ENCODE assay signal across 20 cellular contexts in the genomic region with DNA sequence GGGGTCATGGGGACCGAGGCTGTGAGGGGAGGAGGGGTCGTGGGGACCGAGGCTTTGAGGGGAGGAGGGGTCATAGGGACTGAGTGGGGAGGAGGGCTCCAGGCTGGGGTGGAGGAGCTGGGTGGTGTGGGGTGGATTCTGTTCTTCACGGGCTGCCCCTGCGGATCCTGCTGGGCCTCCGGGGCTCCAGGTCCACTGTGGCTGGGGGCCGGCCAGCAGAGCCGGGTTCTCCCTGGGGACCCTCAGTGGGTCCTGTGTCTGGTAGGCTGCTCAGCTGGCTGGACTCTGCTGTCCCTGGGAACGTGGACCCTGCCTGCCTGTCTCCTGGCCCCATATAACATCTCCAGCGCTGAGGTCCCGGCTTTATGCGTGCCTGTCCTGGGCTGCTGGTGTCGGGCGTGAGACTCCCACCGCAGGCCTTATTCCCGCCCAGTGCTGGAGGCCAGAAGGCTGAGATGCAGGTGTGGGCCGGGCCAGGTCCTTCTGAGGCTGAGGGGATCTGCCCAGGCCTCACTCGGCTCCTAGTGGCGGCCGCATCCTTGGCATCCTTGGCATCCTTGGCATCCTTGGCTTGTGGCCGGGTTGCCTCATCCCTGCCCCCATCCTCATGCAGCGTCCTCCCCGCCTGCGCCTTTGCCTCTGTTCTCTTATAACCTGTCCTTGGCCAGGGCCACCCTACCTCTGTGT. TPM values are rescaled to one million over a fixed set of nuclear protein-coding genes. Genes with fewer than 3 reads are reported as not detected.
DNase-seq lines count a peak whose midpoint lies in the region; ATAC-seq and TF ChIP-seq lines count a peak whose summit lies in the region.
"Had no signal": no experiment of that assay in that cellular context is flagged by ENCODE, and none has a peak within 500 bp of the region (broad histone marks: within the 10 kb centered on the region; RNA-seq: fewer than 3 reads in every experiment).

No MANE protein-coding gene starts in this region.

- no peak for TF ChIP-seq CTCF in endodermal cell (conservative IDR thresholded peaks at IDR 0.05)
- TF ChIP-seq CTCF in psoas muscle (IDR thresholded peaks at IDR 0.05): no peak

- no peaks in the 10 kb centered on the region for H3K27me3 Mint-ChIP-seq in endodermal cell (ENCODE audit: insufficient read depth)
- H3K27me3 Mint-ChIP-seq: CD4-positive, CD25-positive, alpha-beta regulatory T cell; naive thymus-derived CD4-positive, alpha-beta T cell had no signal

- no peak overlapping the region for H3K9ac ChIP-seq in endodermal cell (ENCODE audit: extremely low read depth, low read length, poor library complexity, severe bottlenecking)

- no peak overlapping the region for H3K4me3 Mint-ChIP-seq in endodermal cell
- H3K4me3 Mint-ChIP-seq: CD4-positive, CD25-positive, alpha-beta regulatory T cell; naive thymus-derived CD4-positive, alpha-beta T cell; stimulated activated effector memory CD8-positive, alpha-beta T cell treated with anti-CD3 and anti-CD28 coated beads, Interleukin-12 subunit alpha, Interleukin-12 subunit beta, amount 100 ng/mL, for 72 hours had no signal

- peaks cover 13% of the 10 kb centered on the region for H3K36me3 Mint-ChIP-seq in endodermal cell (ENCODE audit: low read depth)
- H3K36me3 Mint-ChIP-seq: CD4-positive, CD25-positive, alpha-beta regulatory T cell; stimulated activated effector memory CD8-positive, alpha-beta T cell treated with anti-CD3 and anti-CD28 coated beads, Interleukin-12 subunit alpha, Interleukin-12 subunit beta, amount 100 ng/mL, for 72 hours had no signal

- no peak overlapping the region for H3K27ac ChIP-seq in endodermal cell (ENCODE audit: low read depth, low read length)
- H3K27ac ChIP-seq in psoas muscle: no peak overlapping the region
- H3K27ac ChIP-seq: ascending aorta, colonic mucosa, SK-N-MC, thyroid gland had no signal

- intact Hi-C loops in psoas muscle (cut with DNase I): no loop called here

- H3K27ac Mint-ChIP-seq in endodermal cell: no peak overlapping the region
- H3K27ac Mint-ChIP-seq: CD4-positive, CD25-positive, alpha-beta regulatory T cell; naive thymus-derived CD4-positive, alpha-beta T cell; stimulated activated effector memory CD8-positive, alpha-beta T cell treated with anti-CD3 and anti-CD28 coated beads, Interleukin-12 subunit alpha, Interleukin-12 subunit beta, amount 100 ng/mL, for 72 hours had no signal

- ATAC-seq in psoas muscle (peak; percentile 12 to 44 (median 28)), HG03135 (IDR thresholded peaks at IDR 0.05; ENCODE audit: unreplicated experiment) (no peak)
- ATAC-seq: naive thymus-derived CD4-positive, alpha-beta T cell; PC-3; stimulated activated effector memory CD8-positive, alpha-beta T cell treated with anti-CD3 and anti-CD28 coated beads, Interleukin-12 subunit alpha, Interleukin-12 subunit beta, amount 100 ng/mL, for 72 hours had no signal

- no peaks in the 10 kb centered on the region for H3K9me3 Mint-ChIP-seq in endodermal cell
- H3K9me3 Mint-ChIP-seq: CD4-positive, CD25-positive, alpha-beta regulatory T cell; naive thymus-derived CD4-positive, alpha-beta T cell; stimulated activated effector memory CD8-positive, alpha-beta T cell treated with anti-CD3 and anti-CD28 coated beads, Interleukin-12 subunit alpha, Interleukin-12 subunit beta, amount 100 ng/mL, for 72 hours had no signal

- no peaks in the 10 kb centered on the region for H3K4me1 Mint-ChIP-seq in endodermal cell
- H3K4me1 Mint-ChIP-seq: CD4-positive, CD25-positive, alpha-beta regulatory T cell; naive thymus-derived CD4-positive, alpha-beta T cell; stimulated activated effector memory CD8-positive, alpha-beta T cell treated with anti-CD3 and anti-CD28 coated beads, Interleukin-12 subunit alpha, Interleukin-12 subunit beta, amount 100 ng/mL, for 72 hours had no signal

- H3K9me3 ChIP-seq in endodermal cell (ENCODE audit: control insufficient read depth, low read length) (no peaks in the 10 kb centered on the region), psoas muscle (no peaks in the 10 kb centered on the region)
- H3K9me3 ChIP-seq: ascending aorta, colonic mucosa, thyroid gland had no signal

- 92 to 94% methylated on average over 18 to 24 of the region's 24 CpGs for WGBS in endodermal cell (ENCODE audit: insufficient coverage in 1 of 2, insufficient read length in 1 of 2), 2 experiments
- WGBS in psoas muscle, 3 donors: 72 to 79% (median 73%) methylated on average over 18 to 24 of the region's 24 CpGs

- DNase-seq in ELR (ENCODE audit: low read depth) (peak; percentile 28), NCI-H460 (ENCODE audit: extremely low read depth, low read depth) (peak; percentile 11), endodermal cell (peak; percentile 80), psoas muscle (peak in 1 of 2 donors; percentile 45), NCI-H1417 (lab: John Stamatoyannopoulos, UW) (no peak), OCI-M1 (lab: John Stamatoyannopoulos, UW) (no peak)
- DNase-seq: activated CD4-positive, alpha-beta T cell treated with anti-CD3 and anti-CD28 coated beads, Interleukin-2, amount 50 U/mL, for 1 hour; activated naive CD4-positive, alpha-beta T cell treated with Interleukin-2 at 50 U/mL for 16 hours; CD4-positive, CD25-positive, alpha-beta regulatory T cell; colonic mucosa; MV-4-11; naive thymus-derived CD4-positive, alpha-beta T cell; PC-3; stimulated activated CD4-positive, alpha-beta T cell treated with anti-CD3 and anti-CD28 coated beads, Interleukin-12 subunit alpha, Interleukin-12 subunit beta, amount 100 ng/mL, for 4 hours; thyroid gland had no signal

- H3K36me3 ChIP-seq in endodermal cell (ENCODE audit: control insufficient read depth, insufficient read depth, low read length): peaks cover 9% of the 10 kb centered on the region
- peaks cover 0 to 60% of the 10 kb centered on the region in 2 donors for H3K36me3 ChIP-seq in psoas muscle (ENCODE audit: insufficient read depth in 1 of 2, low read depth in 1 of 2)
- H3K36me3 ChIP-seq: colonic mucosa had no signal

- H3K4me1 ChIP-seq in endodermal cell (ENCODE audit: control insufficient read depth, insufficient read depth, low read length) (no peaks in the 10 kb centered on the region), psoas muscle (no peaks in the 10 kb centered on the region)
- H3K4me1 ChIP-seq: ascending aorta, colonic mucosa, thyroid gland had no signal

- H3K4me3 ChIP-seq in endodermal cell (ENCODE audit: low read length) (no peak overlapping the region), psoas muscle (no peak overlapping the region)
- H3K4me3 ChIP-seq: ascending aorta, colonic mucosa, K562, SK-N-MC, thyroid gland had no signal

- H3K27me3 ChIP-seq in endodermal cell (ENCODE audit: control insufficient read depth, insufficient read depth, low read length, poor library complexity, severe bottlenecking) (no peaks in the 10 kb centered on the region), psoas muscle (ENCODE audit: insufficient read depth in 3 of 3, low read length in 2 of 3) (no peaks in the 10 kb centered on the region)
- H3K27me3 ChIP-seq: ascending aorta, colonic mucosa, thyroid gland had no signal

RNA-seq across cellular contexts. Expression of a gene that starts 19.8 kb away (rescaled TPM):
- 0.78 and 0.87 TPM in 2 replicates for total RNA-seq in NCI-H460 (2014; rRNA removed; shearing (Covaris generic))
- polyA plus RNA-seq in NCI-H460 (2014; cell fraction: nucleus; rRNA removed): 0.47 and 0.57 TPM in 2 replicates
- total RNA-seq in endodermal cell (not detected), psoas muscle (1 to 10 TPM in 3 of 4 donors, under 1 TPM in 1; 0.91 to 1.9 (median 1.3) TPM)
- not detected for polyA plus RNA-seq in endodermal cell (2013, experiment 1 of 2)
- polyA plus RNA-seq in endodermal cell (2013, experiment 2 of 2): not detected
- polyA plus RNA-seq in psoas muscle: under 1 TPM; 0.18 to 0.56 (median 0.31) TPM
- total RNA-seq: PC-3 had no signal

RNA-seq across cellular contexts. Expression of a gene that starts 21.9 kb away (rescaled TPM):
- total RNA-seq in NCI-H460 (2014; rRNA removed; shearing (Covaris generic)): 26.9 and 28.7 TPM in 2 replicates
- polyA plus RNA-seq in NCI-H460 (2014; cell fraction: nucleus; rRNA removed): 34.4 and 36.7 TPM in 2 replicates
- 10 to 100 TPM; 26.5 to 29.0 TPM for total RNA-seq in endodermal cell
- polyA plus RNA-seq in endodermal cell (2013, experiment 1 of 2): 21.8 TPM
- 17.4 TPM for polyA plus RNA-seq in endodermal cell (2013, experiment 2 of 2)
- total RNA-seq in psoas muscle: 10 to 100 TPM; 46.7 to 62.4 (median 52.0) TPM
- 10 to 100 TPM; 32.9 to 85.2 (median 33.4) TPM for polyA plus RNA-seq in psoas muscle

RNA-seq across cellular contexts. Expression of a gene that starts 53.8 kb away (rescaled TPM):
- total RNA-seq in NCI-H460 (2014; rRNA removed; shearing (Covaris generic)): 135 and 136 TPM in 2 replicates
- 134 and 176 TPM in 2 replicates for polyA plus RNA-seq in NCI-H460 (2014; cell fraction: nucleus; rRNA removed)
- total RNA-seq in endodermal cell (100 to 1,000 TPM; 488 to 575 TPM), psoas muscle (100 to 1,000 TPM; 390 to 607 (median 551) TPM)
- 171 TPM for polyA plus RNA-seq in endodermal cell (2013, experiment 1 of 2)
- polyA plus RNA-seq in endodermal cell (2013, experiment 2 of 2): 199 TPM
- 100 to 1,000 TPM; 450 to 786 (median 780) TPM for polyA plus RNA-seq in psoas muscle

Comparison
In these comparisons a context has a peak if more than half of its experiments do, and no peak if none do; other contexts are left out.
1. DNase-seq: peak in ELR (single experiment), NCI-H460 (single experiment) and endodermal cell (single experiment); none in NCI-H1417 (0 of 3) and OCI-M1 (single experiment).